10 cellular contexts compared by ENCODE assay signal in the genomic region with DNA sequence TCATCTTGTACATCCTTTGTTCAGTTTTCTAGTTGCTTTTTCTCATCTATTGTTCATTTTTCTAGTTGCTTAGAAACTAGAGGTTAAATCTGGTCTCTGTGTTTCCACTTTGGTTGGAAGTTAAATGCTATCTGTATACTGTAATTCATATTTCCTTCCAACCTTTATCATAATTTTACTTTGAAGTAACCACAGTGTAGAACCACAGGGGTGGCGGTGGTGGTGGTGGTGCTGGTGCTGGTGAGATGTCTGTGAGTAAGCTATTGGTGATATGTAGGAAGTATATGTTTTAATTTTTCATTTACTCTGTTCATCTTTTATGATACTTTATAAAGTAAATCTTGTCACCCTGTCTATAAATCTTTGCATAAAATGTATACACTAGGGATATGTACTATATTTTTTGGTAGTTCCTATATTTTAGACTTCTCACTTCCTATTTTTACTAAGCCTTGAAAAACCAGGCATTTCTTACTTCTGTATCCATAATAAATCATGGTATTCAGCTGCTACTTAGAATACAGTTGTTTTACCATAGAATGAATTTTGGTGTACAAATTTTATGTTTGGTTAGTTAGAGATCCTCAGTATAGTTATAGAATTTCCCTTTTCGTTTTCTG. TPM values are rescaled to one million over a fixed set of nuclear protein-coding genes. Genes with fewer than 3 reads are reported as not detected.
DNase-seq lines count a peak whose midpoint lies in the region; ATAC-seq lines count a peak whose summit lies in the region.
"Had no signal": no experiment of that assay in that cellular context is flagged by ENCODE, and none has a peak within 500 bp of the region (broad histone marks: within the 10 kb centered on the region; RNA-seq: fewer than 3 reads in every experiment).

No MANE protein-coding gene starts in this region.

- DNase-seq in T-helper 2 cell treated with Interferon-gamma antibody and Interleukin-4, amounts not matched to agents 5 μg/mL and 100 μg/mL, for 36 hours (ENCODE audit: low spot score): peak; percentile 67
- DNase-seq in activated T-cell treated with anti-CD3 and anti-CD28 coated beads, Interleukin-2, amount 50 U/mL, for 4 hours: peak; percentile 69
- DNase-seq in naive thymus-derived CD4-positive, alpha-beta T cell: peak in 8 of 9 donors; percentile 38 to 64 (median 50)
- peak; percentile 19 to 77 for DNase-seq in stimulated activated effector memory CD8-positive, alpha-beta T cell treated with anti-CD3 and anti-CD28 coated beads, Interleukin-12 subunit alpha, Interleukin-12 subunit beta, amount 100 ng/mL, for 72 hours (ENCODE audit: low spot score in 2 of 2)
- DNase-seq in cerebellar nuclear complex (lab: John Stamatoyannopoulos, UW) (no peak), GF-D8 (lab: John Stamatoyannopoulos, UW) (no peak)
- DNase-seq: NCI-H1930, T1000 had no signal

- intact Hi-C loops in naive thymus-derived CD4-positive, alpha-beta T cell (cut with micrococcal nuclease): loop anchor here (1.0 to 5.0 kb wide), 6 partner anchors 15 to 45 kb away; a partner anchor contains a TSS

- no peak overlapping the region for H3K27ac ChIP-seq in naive thymus-derived CD4-positive, alpha-beta T cell (ENCODE audit: low read depth, low read length)

- POLR2A ChIA-PET in naive thymus-derived CD4-positive, alpha-beta T cell (lab: Charles Lee): interaction anchor here (3.5 kb wide), 1 partner anchor 31 kb away, joined by 18 read pairs; a partner anchor contains a TSS

- H3K27me3 ChIP-seq in naive thymus-derived CD4-positive, alpha-beta T cell (ENCODE audit: control insufficient read depth in 2 of 2, insufficient read depth in 2 of 2, low read length in 2 of 2): no peaks in the 10 kb centered on the region

- H3K4me1 ChIP-seq in naive thymus-derived CD4-positive, alpha-beta T cell (ENCODE audit: control insufficient read depth in 2 of 2, insufficient read depth in 2 of 2, low read length in 2 of 2): peaks cover 34 to 46% of the 10 kb centered on the region in 2 donors

- H3K4me1 Mint-ChIP-seq in T-helper 2 cell treated with Interferon-gamma antibody and Interleukin-4, amounts not matched to agents 5 μg/mL and 100 μg/mL, for 36 hours (ENCODE audit: low read depth): peaks cover 35% of the 10 kb centered on the region
- H3K4me1 Mint-ChIP-seq in activated T-cell treated with anti-CD3 and anti-CD28 coated beads, Interleukin-2, amount 50 U/mL, for 4 hours (ENCODE audit: low read depth): peaks cover 57% of the 10 kb centered on the region
- peaks cover 41 to 70% (median 63%) of the 10 kb centered on the region in 7 donors for H3K4me1 Mint-ChIP-seq in naive thymus-derived CD4-positive, alpha-beta T cell
- peaks cover 53% of the 10 kb centered on the region for H3K4me1 Mint-ChIP-seq in stimulated activated effector memory CD8-positive, alpha-beta T cell treated with anti-CD3 and anti-CD28 coated beads, Interleukin-12 subunit alpha, Interleukin-12 subunit beta, amount 100 ng/mL, for 72 hours

- no peak overlapping the region for H3K27ac Mint-ChIP-seq in T-helper 2 cell treated with Interferon-gamma antibody and Interleukin-4, amounts not matched to agents 5 μg/mL and 100 μg/mL, for 36 hours
- H3K27ac Mint-ChIP-seq in naive thymus-derived CD4-positive, alpha-beta T cell: peak overlapping the region; percentile 19 to 84 (median 75)
- peak overlapping the region; percentile 70 for H3K27ac Mint-ChIP-seq in stimulated activated effector memory CD8-positive, alpha-beta T cell treated with anti-CD3 and anti-CD28 coated beads, Interleukin-12 subunit alpha, Interleukin-12 subunit beta, amount 100 ng/mL, for 72 hours

- H3K27me3 Mint-ChIP-seq in T-helper 2 cell treated with Interferon-gamma antibody and Interleukin-4, amounts not matched to agents 5 μg/mL and 100 μg/mL, for 36 hours (ENCODE audit: low read depth): peaks cover 15% of the 10 kb centered on the region
- H3K27me3 Mint-ChIP-seq in activated T-cell treated with anti-CD3 and anti-CD28 coated beads, Interleukin-2, amount 50 U/mL, for 4 hours (ENCODE audit: low read depth): no peaks in the 10 kb centered on the region
- H3K27me3 Mint-ChIP-seq in naive thymus-derived CD4-positive, alpha-beta T cell: peaks cover 0 to 10% (median 0%) of the 10 kb centered on the region in 5 donors

- peak overlapping the region; percentile 25 for H3K4me3 Mint-ChIP-seq in T-helper 2 cell treated with Interferon-gamma antibody and Interleukin-4, amounts not matched to agents 5 μg/mL and 100 μg/mL, for 36 hours
- peak overlapping the region; percentile 44 for H3K4me3 Mint-ChIP-seq in activated T-cell treated with anti-CD3 and anti-CD28 coated beads, Interleukin-2, amount 50 U/mL, for 4 hours
- peak overlapping the region; percentile 14 to 80 (median 64) for H3K4me3 Mint-ChIP-seq in naive thymus-derived CD4-positive, alpha-beta T cell
- peak overlapping the region; percentile 33 for H3K4me3 Mint-ChIP-seq in stimulated activated effector memory CD8-positive, alpha-beta T cell treated with anti-CD3 and anti-CD28 coated beads, Interleukin-12 subunit alpha, Interleukin-12 subunit beta, amount 100 ng/mL, for 72 hours

- CTCF ChIA-PET in naive thymus-derived CD4-positive, alpha-beta T cell (lab: Charles Lee): interaction anchor here (0.7 kb wide), 1 partner anchor 59 kb away, joined by 3 read pairs; no protein-coding TSS in a partner anchor

- ATAC-seq in activated T-cell treated with anti-CD3 and anti-CD28 coated beads, Interleukin-2, amount 50 U/mL, for 4 hours: peak; percentile 83
- ATAC-seq in naive thymus-derived CD4-positive, alpha-beta T cell: peak; percentile 84
- ATAC-seq in stimulated activated effector memory CD8-positive, alpha-beta T cell treated with anti-CD3 and anti-CD28 coated beads, Interleukin-12 subunit alpha, Interleukin-12 subunit beta, amount 100 ng/mL, for 72 hours: peak; percentile 83
- no peak for ATAC-seq in HG03439 (IDR thresholded peaks at IDR 0.05; ENCODE audit: unreplicated experiment)
- ATAC-seq: right cardiac atrium had no signal

- peaks cover 13% of the 10 kb centered on the region for H3K36me3 Mint-ChIP-seq in T-helper 2 cell treated with Interferon-gamma antibody and Interleukin-4, amounts not matched to agents 5 μg/mL and 100 μg/mL, for 36 hours (ENCODE audit: low read depth)
- H3K36me3 Mint-ChIP-seq in activated T-cell treated with anti-CD3 and anti-CD28 coated beads, Interleukin-2, amount 50 U/mL, for 4 hours (ENCODE audit: insufficient read depth): peaks cover 10% of the 10 kb centered on the region
- H3K36me3 Mint-ChIP-seq in naive thymus-derived CD4-positive, alpha-beta T cell: peaks cover 0 to 32% (median 27%) of the 10 kb centered on the region in 5 donors
- H3K36me3 Mint-ChIP-seq in stimulated activated effector memory CD8-positive, alpha-beta T cell treated with anti-CD3 and anti-CD28 coated beads, Interleukin-12 subunit alpha, Interleukin-12 subunit beta, amount 100 ng/mL, for 72 hours: no peaks in the 10 kb centered on the region

- H3K9me3 Mint-ChIP-seq in T-helper 2 cell treated with Interferon-gamma antibody and Interleukin-4, amounts not matched to agents 5 μg/mL and 100 μg/mL, for 36 hours: peaks cover 14% of the 10 kb centered on the region
- no peaks in the 10 kb centered on the region for H3K9me3 Mint-ChIP-seq in activated T-cell treated with anti-CD3 and anti-CD28 coated beads, Interleukin-2, amount 50 U/mL, for 4 hours
- peaks cover 0 to 20% (median 3%) of the 10 kb centered on the region in 11 donors for H3K9me3 Mint-ChIP-seq in naive thymus-derived CD4-positive, alpha-beta T cell
- peaks cover 2% of the 10 kb centered on the region for H3K9me3 Mint-ChIP-seq in stimulated activated effector memory CD8-positive, alpha-beta T cell treated with anti-CD3 and anti-CD28 coated beads, Interleukin-12 subunit alpha, Interleukin-12 subunit beta, amount 100 ng/mL, for 72 hours

- no peak overlapping the region for H3K4me3 ChIP-seq in naive thymus-derived CD4-positive, alpha-beta T cell (ENCODE audit: low read length)

- no peaks in the 10 kb centered on the region for H3K9me3 ChIP-seq in naive thymus-derived CD4-positive, alpha-beta T cell (ENCODE audit: control insufficient read depth in 2 of 3, low read length in 3 of 3)

- no peaks in the 10 kb centered on the region for H3K36me3 ChIP-seq in naive thymus-derived CD4-positive, alpha-beta T cell (ENCODE audit: control insufficient read depth in 2 of 3, insufficient read depth in 3 of 3, low read length in 3 of 3)

RNA-seq across cellular contexts. Expression of a gene that starts 31.9 kb away (rescaled TPM):
- 10 to 100 TPM; 17.8 to 18.2 (median 18.1) TPM for total RNA-seq in activated T-cell treated with anti-CD3 and anti-CD28 coated beads, Interleukin-2, amount 50 U/mL, for 4 hours
- total RNA-seq in naive thymus-derived CD4-positive, alpha-beta T cell: 100 to 1,000 TPM in 1 of 5 experiments, 10 to 100 TPM in 4; 20.2 to 105 (median 70.4) TPM
- 10 to 100 TPM; 78.0 to 83.1 TPM for polyA plus RNA-seq in naive thymus-derived CD4-positive, alpha-beta T cell

Comparison
In these comparisons a context has a peak if more than half of its experiments do, and no peak if none do; other contexts are left out.
1. DNase-seq: peak in T-helper 2 cell treated with Interferon-gamma antibody and Interleukin-4, amounts not matched to agents 5 μg/mL and 100 μg/mL, for 36 hours (single experiment), activated T-cell treated with anti-CD3 and anti-CD28 coated beads, Interleukin-2, amount 50 U/mL, for 4 hours (single experiment), naive thymus-derived CD4-positive, alpha-beta T cell (8 of 9) and stimulated activated effector memory CD8-positive, alpha-beta T cell treated with anti-CD3 and anti-CD28 coated beads, Interleukin-12 subunit alpha, Interleukin-12 subunit beta, amount 100 ng/mL, for 72 hours (2 of 2); none in cerebellar nuclear complex (0 of 2) and GF-D8 (single experiment).
2. Peak in every context shown above with its lines, with median percentiles within 50 percentile points of each other: H3K4me3 Mint-ChIP-seq.